Comparison of ENCODE assay signal across 1 cellular context in the genomic region with DNA sequence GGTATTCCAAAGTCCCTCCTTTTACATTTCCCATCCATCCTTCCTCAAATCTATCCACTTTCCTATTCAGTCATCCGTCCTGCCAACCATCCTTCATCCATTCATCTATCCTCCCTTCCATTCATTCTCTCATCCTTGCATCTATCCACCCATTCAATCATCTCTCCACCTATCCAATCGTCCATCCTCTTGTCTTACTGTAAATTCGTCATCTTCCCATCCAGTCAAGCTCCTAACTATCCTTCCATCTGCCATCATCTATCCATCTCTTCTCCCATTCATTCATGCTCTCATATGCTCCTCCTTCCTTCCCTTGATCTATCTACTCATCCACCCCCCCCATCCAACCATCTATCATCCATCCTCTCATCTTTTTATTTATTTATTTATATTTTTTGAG.
TF ChIP-seq lines count a peak whose summit lies in the region.

No MANE protein-coding gene starts in this region.

TF ChIP-seq in HEK293, 187 proteins besides CTCF, POLR2A, EP300 and RAD21 (continued from another document):
- TF ChIP-seq, protein P1, sequence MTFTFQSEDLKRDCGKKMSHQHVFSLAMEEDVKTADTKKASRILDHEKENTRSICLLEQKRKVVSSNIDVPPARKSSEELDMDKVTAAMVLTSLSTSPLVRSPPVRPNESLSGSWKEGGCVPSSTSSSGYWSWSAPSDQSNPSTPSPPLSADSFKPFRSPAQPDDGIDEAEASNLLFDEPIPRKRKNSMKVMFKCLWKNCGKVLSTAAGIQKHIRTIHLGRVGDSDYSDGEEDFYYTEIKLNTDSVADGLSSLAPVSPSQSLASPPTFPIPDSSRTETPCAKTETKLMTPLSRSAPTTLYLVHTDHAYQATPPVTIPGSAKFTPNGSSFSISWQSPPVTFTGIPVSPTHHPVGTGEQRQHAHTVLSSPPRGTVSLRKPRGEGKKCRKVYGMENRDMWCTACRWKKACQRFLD (tag by site-specific recombination; IDR thresholded peaks at IDR 0.05) = no peak
- TF ChIP-seq ZFP69B (tag by site-specific recombination; IDR thresholded peaks at IDR 0.05) = no peak
- no peak for TF ChIP-seq ZNF473 (tag by site-specific recombination; IDR thresholded peaks at IDR 0.05)
- no peak for TF ChIP-seq ZNF24 (tag by site-specific recombination; IDR thresholded peaks at IDR 0.05)
- no peak for TF ChIP-seq ZIC2 (tag by site-specific recombination; IDR thresholded peaks at IDR 0.05)
- TF ChIP-seq, protein P2, sequence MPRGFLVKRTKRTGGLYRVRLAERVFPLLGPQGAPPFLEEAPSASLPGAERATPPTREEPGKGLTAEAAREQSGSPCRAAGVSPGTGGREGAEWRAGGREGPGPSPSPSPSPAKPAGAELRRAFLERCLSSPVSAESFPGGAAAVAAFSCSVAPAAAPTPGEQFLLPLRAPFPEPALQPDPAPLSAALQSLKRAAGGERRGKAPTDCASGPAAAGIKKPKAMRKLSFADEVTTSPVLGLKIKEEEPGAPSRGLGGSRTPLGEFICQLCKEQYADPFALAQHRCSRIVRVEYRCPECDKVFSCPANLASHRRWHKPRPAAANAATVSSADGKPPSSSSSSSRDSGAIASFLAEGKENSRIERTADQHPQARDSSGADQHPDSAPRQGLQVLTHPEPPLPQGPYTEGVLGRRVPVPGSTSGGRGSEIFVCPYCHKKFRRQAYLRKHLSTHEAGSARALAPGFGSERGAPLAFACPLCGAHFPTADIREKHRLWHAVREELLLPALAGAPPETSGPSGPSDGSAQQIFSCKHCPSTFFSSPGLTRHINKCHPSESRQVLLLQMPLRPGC (tag by site-specific recombination; IDR thresholded peaks at IDR 0.05) = no peak
- TF ChIP-seq ZBTB17 (tag by site-specific recombination; IDR thresholded peaks at IDR 0.05) = peak; percentile 82
- peak; percentile 86 for TF ChIP-seq ZNF366 (tag by site-specific recombination; conservative IDR thresholded peaks at IDR 0.05)
- TF ChIP-seq ZNF19 (tag by site-specific recombination; IDR thresholded peaks at IDR 0.05; ENCODE audit: low read depth) = no peak
